ENCODE assay signal across 23 cellular contexts in the genomic region with DNA sequence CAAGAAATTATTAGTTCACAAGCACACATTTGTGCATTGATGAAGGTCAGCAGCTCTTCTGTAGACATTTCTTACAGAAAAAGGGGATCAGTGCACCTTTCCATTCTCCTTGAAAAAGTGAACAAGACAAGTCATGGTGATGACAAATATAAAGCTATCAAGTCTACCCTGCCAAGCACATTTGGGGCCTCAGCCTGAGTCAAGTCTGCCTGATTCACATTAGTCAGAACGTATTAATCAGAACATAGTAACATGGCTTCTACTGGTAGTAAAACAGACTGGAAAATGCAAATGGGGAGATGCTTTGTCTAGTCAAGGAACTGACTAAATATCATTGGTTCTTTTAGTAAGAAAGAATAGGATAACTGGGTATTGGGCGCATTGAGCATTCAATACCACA.
A peak's percentile ranks its signal among the peaks of the same experiment; 100 is the strongest.
DNase-seq lines count a peak whose midpoint lies in the region; FAIRE-seq and TF ChIP-seq lines count a peak whose summit lies in the region.
"Had no signal": no experiment of that assay in that cellular context is flagged by ENCODE, and none has a peak within 500 bp of the region (broad histone marks: within the 10 kb centered on the region; RNA-seq: fewer than 3 reads in every experiment).

No MANE protein-coding gene starts in this region.

- no peak overlapping the region for H3K4me3 Mint-ChIP-seq in osteocyte (ENCODE audit: unreplicated experiment)
- H3K4me3 Mint-ChIP-seq: B cell; CD4-positive, CD25-positive, alpha-beta regulatory T cell; CD8-positive, alpha-beta T cell had no signal

- peaks cover 2% of the 10 kb centered on the region for H3K4me1 Mint-ChIP-seq in osteocyte (ENCODE audit: unreplicated experiment)
- H3K4me1 Mint-ChIP-seq: B cell; CD4-positive, CD25-positive, alpha-beta regulatory T cell had no signal

- intact Hi-C loops in dorsolateral prefrontal cortex (cut with DNase I) = no loop called here

- FAIRE-seq in bronchial epithelial cell (lab: Jason Lieb, UNC) = no peak
- FAIRE-seq: A204.1, GM12892, H1 had no signal

- no peaks in the 10 kb centered on the region for H3K27me3 Mint-ChIP-seq in osteocyte (ENCODE audit: unreplicated experiment)
- H3K27me3 Mint-ChIP-seq: B cell; CD4-positive, CD25-positive, alpha-beta regulatory T cell had no signal

- TF ChIP-seq POLR2A in erythroblast (IDR thresholded peaks at IDR 0.05; ENCODE audit: low read length) = no peak

- H3K4me3 ChIP-seq in bronchial epithelial cell (ENCODE audit: low read depth, low read length) (no peak overlapping the region), fibroblast of mammary gland (ENCODE audit: control insufficient read depth, low read depth, low read length) (no peak overlapping the region), dorsolateral prefrontal cortex (no peak overlapping the region)
- H3K4me3 ChIP-seq: BLaER1 had no signal

- TF ChIP-seq CTCF in bronchial epithelial cell (IDR thresholded peaks at IDR 0.05; ENCODE audit: insufficient read depth, low read length, severe bottlenecking) (no peak), fibroblast of mammary gland (conservative IDR thresholded peaks at IDR 0.05; ENCODE audit: control insufficient read depth, insufficient read depth, low read depth, low read length) (no peak), dorsolateral prefrontal cortex (IDR thresholded peaks at IDR 0.05 in 54 of 56, conservative IDR thresholded peaks at IDR 0.05 in 2 of 56; ENCODE audit: low read depth in 1 of 56, partially characterized antibody in 56 of 56) (no peak), osteocyte (IDR thresholded peaks at IDR 0.05) (no peak)

- peaks cover 4% of the 10 kb centered on the region for H3K9me3 Mint-ChIP-seq in osteocyte (ENCODE audit: unreplicated experiment)

- DNase-seq in ELR (ENCODE audit: low read depth) = peak; percentile 55
- peak; percentile 67 for DNase-seq in RKO (ENCODE audit: low spot score)
- peak; percentile 12 for DNase-seq in bronchial epithelial cell (ENCODE audit: low read depth)
- peak; percentile 47 for DNase-seq in fibroblast of mammary gland (ENCODE audit: low read depth)
- no peak for DNase-seq in erythroblast (lab: John Stamatoyannopoulos, UW)
- no peak for DNase-seq in dorsolateral prefrontal cortex
- no peak for DNase-seq in osteocyte (ENCODE audit: extremely low spot score, unreplicated experiment)
- no peak for DNase-seq in EL
- DNase-seq: Caco-2; CD4-positive, CD25-positive, alpha-beta regulatory T cell; CD8-positive, alpha-beta T cell; DMS153; DND-41; GF-D8; H7; HCEC 1CT had no signal

- H3K36me3 ChIP-seq in bronchial epithelial cell (ENCODE audit: control insufficient read depth, insufficient read depth, low read length) = no peaks in the 10 kb centered on the region
- H3K36me3 ChIP-seq: BLaER1 had no signal

- no peaks in the 10 kb centered on the region for H3K36me3 Mint-ChIP-seq in osteocyte (ENCODE audit: unreplicated experiment)
- H3K36me3 Mint-ChIP-seq: CD4-positive, CD25-positive, alpha-beta regulatory T cell; CD8-positive, alpha-beta T cell had no signal

- H3K27me3 ChIP-seq in bronchial epithelial cell (ENCODE audit: control insufficient read depth, insufficient read depth, low read length) (no peaks in the 10 kb centered on the region), dorsolateral prefrontal cortex (no peaks in the 10 kb centered on the region)
- H3K27me3 ChIP-seq: BLaER1 had no signal

- H3K27ac ChIP-seq in dorsolateral prefrontal cortex = no peak overlapping the region
- H3K27ac ChIP-seq: 22Rv1, BLaER1, C4-2B had no signal

- H3K27ac Mint-ChIP-seq in osteocyte (ENCODE audit: unreplicated experiment) = no peak overlapping the region
- H3K27ac Mint-ChIP-seq: B cell; CD4-positive, CD25-positive, alpha-beta regulatory T cell; CD8-positive, alpha-beta T cell had no signal

Comparison
In these comparisons a context has a peak if more than half of its experiments do, and no peak if none do; other contexts are left out.
1. DNase-seq: peak in ELR (single experiment), RKO (single experiment), bronchial epithelial cell (single experiment) and fibroblast of mammary gland (single experiment); none in erythroblast (0 of 2), dorsolateral prefrontal cortex (0 of 10), osteocyte (single experiment) and EL (single experiment).